26 cellular contexts compared by ENCODE assay signal in genomic region chr1:80607064-80607463, GRCh38.
"Had no signal": no experiment of that assay in that cellular context is flagged by ENCODE, and none has a peak within 500 bp of the region (broad histone marks: within the 10 kb centered on the region; RNA-seq: fewer than 3 reads in every experiment).

No MANE protein-coding gene starts in this region.

- FAIRE-seq: endothelial cell of umbilical vein, kidney had no signal

- H3K36me3 ChIP-seq: colonic mucosa, prostate gland, right lobe of liver, stomach, thoracic aorta, transverse colon had no signal

- H3K9ac ChIP-seq: parathyroid adenoma had no signal

- H3K4me3 Mint-ChIP-seq: endodermal cell; nephron; stimulated activated effector memory CD8-positive, alpha-beta T cell treated with anti-CD3 and anti-CD28 coated beads, Interleukin-12 subunit alpha, Interleukin-12 subunit beta, amount 100 ng/mL, for 72 hours had no signal

- H3K4me1 Mint-ChIP-seq: nephron; stimulated activated effector memory CD8-positive, alpha-beta T cell treated with anti-CD3 and anti-CD28 coated beads, Interleukin-12 subunit alpha, Interleukin-12 subunit beta, amount 100 ng/mL, for 72 hours had no signal

- H3K36me3 Mint-ChIP-seq: stimulated activated effector memory CD8-positive, alpha-beta T cell treated with anti-CD3 and anti-CD28 coated beads, Interleukin-12 subunit alpha, Interleukin-12 subunit beta, amount 100 ng/mL, for 72 hours had no signal

- H3K4me1 ChIP-seq: colonic mucosa, foreskin keratinocyte, parathyroid adenoma, prostate gland, right lobe of liver, stomach, transverse colon had no signal

- H3K27me3 ChIP-seq: colonic mucosa, foreskin keratinocyte, hepatocyte, right lobe of liver, stomach, transverse colon had no signal

- H3K27ac ChIP-seq: colonic mucosa, foreskin keratinocyte, hepatocyte, parathyroid adenoma, prostate gland, right lobe of liver, stomach, thoracic aorta, transverse colon had no signal

- ATAC-seq: foreskin keratinocyte; left cardiac atrium; left ventricle myocardium superior; stimulated activated effector memory CD8-positive, alpha-beta T cell treated with anti-CD3 and anti-CD28 coated beads, Interleukin-12 subunit alpha, Interleukin-12 subunit beta, amount 100 ng/mL, for 72 hours had no signal

- H2AFZ ChIP-seq: hepatocyte, parathyroid adenoma had no signal

- H3K79me2 ChIP-seq: hepatocyte, parathyroid adenoma had no signal

- DNase-seq: colonic mucosa; dermis blood vessel endothelial cell; endodermal cell; erythroblast; foreskin keratinocyte; head of caudate nucleus; kidney; left cardiac atrium; left ventricle myocardium superior; mesenchymal stem cell; midbrain; occipital lobe; stimulated activated CD4-positive, alpha-beta T cell treated with anti-CD3 and anti-CD28 coated beads, Interleukin-4, amount 100 ng/mL, for 1 hour; stimulated activated CD8-positive, alpha-beta memory T cell treated with anti-CD3 and anti-CD28 coated beads, Interleukin-4, amount 100 ng/mL, for 48 hours; stomach; substantia nigra; transverse colon had no signal

- H3K4me3 ChIP-seq: colonic mucosa, hepatocyte, lung, prostate gland, right lobe of liver, stomach, thoracic aorta, transverse colon had no signal

- H3K4me2 ChIP-seq: hepatocyte had no signal

- H3K9me3 ChIP-seq: colonic mucosa, prostate gland, right lobe of liver, thoracic aorta, transverse colon had no signal

- H3K27ac Mint-ChIP-seq: endodermal cell; nephron; stimulated activated effector memory CD8-positive, alpha-beta T cell treated with anti-CD3 and anti-CD28 coated beads, Interleukin-12 subunit alpha, Interleukin-12 subunit beta, amount 100 ng/mL, for 72 hours had no signal
